Comparison of ENCODE assay signal across 10 cellular contexts in the genomic region with DNA sequence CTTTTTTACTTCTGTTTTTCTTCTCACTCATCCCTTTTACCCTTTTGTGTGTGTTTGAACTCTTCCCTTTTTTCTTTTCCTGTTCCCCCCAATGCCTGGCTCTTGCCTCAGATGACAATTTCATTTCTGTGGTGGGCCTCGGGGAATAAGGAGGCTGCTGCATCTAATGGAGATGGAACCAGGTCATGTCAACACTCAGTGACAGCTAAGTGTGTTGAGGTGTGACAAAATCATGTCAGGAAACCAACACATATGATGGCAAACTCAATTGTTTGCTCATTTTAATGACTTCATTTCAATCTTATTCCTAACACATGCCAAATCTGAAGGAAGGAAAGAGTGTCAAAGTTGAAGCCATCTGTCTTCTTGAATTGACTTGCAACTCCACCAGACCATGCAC. TPM values are rescaled to one million over a fixed set of nuclear protein-coding genes. Genes with fewer than 3 reads are reported as not detected.
"Had no signal": no experiment of that assay in that cellular context is flagged by ENCODE, and none has a peak within 500 bp of the region (broad histone marks: within the 10 kb centered on the region; RNA-seq: fewer than 3 reads in every experiment).

No MANE protein-coding gene starts in this region.

- FAIRE-seq: HepG2, HTR-8/SVneo, K562 had no signal

- H3K27ac ChIP-seq: HL-60, KMS-11 had no signal

- H3K4me3 ChIP-seq: K562 had no signal

- ATAC-seq: HepG2, K562 had no signal

- DNase-seq: IMR-90, KBM-7, KG1 had no signal

- H3K9ac ChIP-seq: KMS-11 had no signal

- H3K4me2 ChIP-seq: KMS-11 had no signal

RNA-seq across cellular contexts. Expression of a gene that starts 36.7 kb away (rescaled TPM):
- total RNA-seq: HepG2, HT-29, IMR-90, K562 had no signal
- polyA plus RNA-seq: IgD-negative memory B cell, IMR-90, K562 had no signal
